1 cellular context compared by ENCODE assay signal in genomic region chr12:93727195-93727811, GRCh38.
TF ChIP-seq lines count a peak whose summit lies in the region.

No MANE protein-coding gene starts in this region.

TF ChIP-seq in H1, 55 proteins besides CTCF, POLR2A, EP300 and RAD21 (continued from another document):
- no peak for TF ChIP-seq YY1 (IDR thresholded peaks at IDR 0.05; ENCODE audit: low read depth, low read length)
- no peak for TF ChIP-seq POLR2AphosphoS5 (IDR thresholded peaks at IDR 0.05; ENCODE audit: low read depth, low read length)
- TF ChIP-seq E2F6 (IDR thresholded peaks at IDR 0.05), result no peak
- TF ChIP-seq SUZ12 (IDR thresholded peaks at IDR 0.05; ENCODE audit: low read length), result no peak
- TF ChIP-seq SRF (IDR thresholded peaks at IDR 0.05; ENCODE audit: low read depth, low read length), result no peak
- no peak for TF ChIP-seq JUND (IDR thresholded peaks at IDR 0.05; ENCODE audit: low read length)
- no peak for TF ChIP-seq ATF3 (IDR thresholded peaks at IDR 0.05; ENCODE audit: insufficient read depth, low read depth, low read length)
- TF ChIP-seq MAX (IDR thresholded peaks at IDR 0.05), result no peak
- no peak for TF ChIP-seq CHD7 (IDR thresholded peaks at IDR 0.05; ENCODE audit: insufficient replicate concordance, low read length)
- TF ChIP-seq SIX5 (IDR thresholded peaks at IDR 0.05; ENCODE audit: low read depth, low read length), result no peak
- no peak for TF ChIP-seq HDAC2 (IDR thresholded peaks at IDR 0.05; ENCODE audit: borderline replicate concordance in 1 of 2, low read depth in 2 of 2, low read length in 2 of 2)
- TF ChIP-seq TCF12 (IDR thresholded peaks at IDR 0.05; ENCODE audit: low read depth, low read length), result no peak
- TF ChIP-seq FOSL1 (IDR thresholded peaks at IDR 0.05; ENCODE audit: insufficient read depth, low read depth, low read length), result no peak
- no peak for TF ChIP-seq CBX8 (IDR thresholded peaks at IDR 0.05; ENCODE audit: borderline replicate concordance, low read depth, low read length)
- no peak for TF ChIP-seq MAFK (IDR thresholded peaks at IDR 0.05; ENCODE audit: low read depth, low read length)
